ENCODE assay signal across 2 cellular contexts in the genomic region with DNA sequence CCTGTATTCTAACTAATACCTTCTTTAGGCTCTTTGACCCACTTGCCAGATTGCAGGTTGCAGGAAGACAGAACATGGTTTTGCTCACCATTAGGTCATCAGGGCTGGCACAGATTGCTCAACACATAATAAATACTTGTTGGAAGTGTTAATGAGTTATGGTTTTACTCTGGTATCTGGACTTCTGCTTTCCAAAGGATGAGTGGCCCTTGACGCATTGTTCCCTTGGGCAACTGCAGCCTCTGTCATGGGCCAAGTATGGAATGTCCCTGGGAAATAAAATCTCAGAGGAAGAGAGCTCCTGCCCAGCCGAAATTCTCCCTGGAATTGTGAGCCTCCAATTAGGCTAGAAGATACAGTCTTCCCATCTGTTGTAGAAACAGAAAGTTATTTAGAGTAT. TPM values are rescaled to one million over a fixed set of nuclear protein-coding genes. Genes with fewer than 3 reads are reported as not detected.
"Had no signal": no experiment of that assay in that cellular context is flagged by ENCODE, and none has a peak within 500 bp of the region (broad histone marks: within the 10 kb centered on the region; RNA-seq: fewer than 3 reads in every experiment).

No MANE protein-coding gene starts in this region.

RNA-seq across cellular contexts. Expression of gene RNU1-4, which starts 40.7 kb away (rescaled TPM):
- total RNA-seq: M059J had no signal
- polyA plus RNA-seq: adrenal gland had no signal
